In the genomic region with DNA sequence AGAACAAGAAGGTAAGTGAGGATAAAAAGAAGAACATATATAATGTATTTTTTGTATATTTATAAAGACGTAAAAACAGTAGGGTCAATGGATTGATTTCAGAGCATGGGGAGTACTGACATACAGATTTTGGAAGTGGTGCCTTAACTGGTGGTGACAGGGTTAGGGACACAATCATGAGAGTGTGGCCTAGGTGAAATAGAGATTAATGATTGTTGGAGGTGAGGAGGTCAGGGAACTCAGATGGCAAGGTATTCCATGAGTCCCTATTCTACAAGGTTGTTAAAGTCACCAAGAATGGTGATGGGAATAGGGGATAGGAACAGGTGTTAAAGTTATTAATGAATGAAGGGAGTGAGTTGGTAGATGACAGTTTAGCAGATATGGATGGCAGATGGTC, we compare ENCODE assay signal across 11 cellular contexts.
"Had no signal": no experiment of that assay in that cellular context is flagged by ENCODE, and none has a peak within 500 bp of the region (broad histone marks: within the 10 kb centered on the region; RNA-seq: fewer than 3 reads in every experiment).

No MANE protein-coding gene starts in this region.

- H3K4me3 ChIP-seq: GM23248, GM23338, HAP-1 had no signal

- H2AFZ ChIP-seq: GM23248, GM23338 had no signal

- DNase-seq: GM23248, GOT3, H7, H9, HCEC 1CT, HFFc6 had no signal

- H3K9me3 ChIP-seq: HAP-1 had no signal

- H3K4me2 ChIP-seq: GM23338 had no signal

- H3K4me3 Mint-ChIP-seq: GM23338, H9, HFFc6 had no signal

- H3K9ac ChIP-seq: GM23248 had no signal

- FAIRE-seq: H1, H54 had no signal

- H3K27ac ChIP-seq: GM23248 had no signal

- H3K27ac Mint-ChIP-seq: GM23338, H9, HFFc6 had no signal

- ATAC-seq: GM23338, HCT116 had no signal

- H3K9me3 Mint-ChIP-seq: GM23338, H9, HFFc6 had no signal

- H3K36me3 ChIP-seq: HAP-1 had no signal

- H3K4me1 ChIP-seq: HAP-1 had no signal
